In genomic region chr5:54362434-54362833, GRCh38 we compare ENCODE assay signal across 1 cellular context.
TF ChIP-seq lines count a peak whose summit lies in the region.

No MANE protein-coding gene starts in this region.

TF ChIP-seq in SK-N-SH, 30 proteins besides CTCF, POLR2A, EP300 and RAD21 (continued from another document):
- TF ChIP-seq REST (IDR thresholded peaks at IDR 0.05; ENCODE audit: low read depth, low read length) (no peak), ELF1 (IDR thresholded peaks at IDR 0.05) (no peak), FOXM1 (IDR thresholded peaks at IDR 0.05; ENCODE audit: low read depth) (0 out of 2 replicates have a peak, but pooled peaks have one; percentile 6), YY1 (IDR thresholded peaks at IDR 0.05; ENCODE audit: low read depth) (no peak), SMC3 (IDR thresholded peaks at IDR 0.05; ENCODE audit: low read depth, low read length) (no peak), ZBTB33 (IDR thresholded peaks at IDR 0.05; ENCODE audit: borderline replicate concordance, low read depth) (no peak), CHD2 (IDR thresholded peaks at IDR 0.05; ENCODE audit: low read length, partially characterized antibody) (no peak), RCOR1 (IDR thresholded peaks at IDR 0.05; ENCODE audit: low read length) (no peak), JUND (IDR thresholded peaks at IDR 0.05) (peak; percentile 63), NFIC (IDR thresholded peaks at IDR 0.05; ENCODE audit: borderline replicate concordance) (peak; percentile 74; the same call in 1 of the 2 replicates), EZH2phosphoT487 (IDR thresholded peaks at IDR 0.05; ENCODE audit: borderline replicate concordance, low read depth) (no peak), USF1 (IDR thresholded peaks at IDR 0.05; ENCODE audit: borderline replicate concordance, low read depth) (no peak), MEF2A (IDR thresholded peaks at IDR 0.05; ENCODE audit: borderline replicate concordance, low read depth) (no peak)
TF ChIP-seq in SK-N-SH: peak in this region for 6.
